ENCODE assay signal across 8 cellular contexts in the genomic region with DNA sequence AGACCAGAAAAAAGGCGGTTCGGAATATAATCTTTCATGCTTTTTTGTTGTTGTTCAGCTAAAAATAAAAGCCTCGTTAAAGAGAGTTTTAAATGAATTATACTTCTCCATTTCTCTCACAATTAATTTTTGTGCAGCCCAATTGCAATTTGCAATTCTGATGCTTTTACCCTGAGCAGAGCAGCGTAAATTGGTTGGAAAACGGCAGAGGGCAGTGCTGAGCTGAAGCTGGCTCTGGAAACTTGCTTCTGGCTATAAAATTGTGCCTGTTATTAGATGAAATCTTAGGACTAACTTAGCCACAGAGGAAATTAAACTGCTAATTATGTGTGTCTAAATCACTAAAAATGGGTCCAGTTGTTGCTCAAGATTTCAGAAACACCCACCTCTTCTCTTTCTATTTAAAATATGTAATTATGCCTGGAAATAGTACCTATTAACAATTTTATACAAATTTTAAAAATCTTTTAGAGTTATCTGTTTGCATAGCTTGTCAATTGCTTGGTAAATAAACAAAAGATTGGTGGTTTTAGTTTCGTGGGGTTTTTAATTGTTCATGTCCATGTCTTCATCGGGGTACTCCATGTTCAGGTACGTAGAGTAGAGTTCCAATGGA.
DNase-seq lines count a peak whose midpoint lies in the region; ATAC-seq and TF ChIP-seq lines count a peak whose summit lies in the region.

No MANE protein-coding gene starts in this region.

- TF ChIP-seq CTCF in VCaP (conservative IDR thresholded peaks at IDR 0.05) (peak; percentile 95), fibroblast of the aortic adventitia (IDR thresholded peaks at IDR 0.05; ENCODE audit: insufficient read depth, low read length) (peak; percentile 85)

- DNase-seq in activated CD4-positive, CD25-positive, alpha-beta regulatory T cell treated with anti-CD3 and anti-CD28 coated beads, Interleukin-2, amount 50 U/mL, for 72 hours = peak; percentile 30
- no peak for DNase-seq in activated CD4-positive, CD25-positive, alpha-beta regulatory T cell (lab: John Stamatoyannopoulos, UW)
- DNase-seq in NCI-H1105 treated with DMSO at 0.1 percent for 48 hours (lab: John Stamatoyannopoulos, UW) = peak; percentile 64
- DNase-seq in fibroblast of the aortic adventitia (ENCODE audit: low read depth) = peak; percentile 68
- peak; percentile 37 for DNase-seq in occipital lobe (lab: John Stamatoyannopoulos, UW)

- H3K4me3 ChIP-seq in fibroblast of the aortic adventitia (ENCODE audit: low read depth, low read length) = no peak overlapping the region

- H3K27ac ChIP-seq in VCaP = no peak overlapping the region

- no peak for ATAC-seq in GM18907 (IDR thresholded peaks at IDR 0.05; ENCODE audit: unreplicated experiment)
- no peak for ATAC-seq in GM18861 (IDR thresholded peaks at IDR 0.05; ENCODE audit: unreplicated experiment)

Comparison
In these comparisons a context has a peak if more than half of its experiments do, and no peak if none do; other contexts are left out.
1. DNase-seq: peak in activated CD4-positive, CD25-positive, alpha-beta regulatory T cell treated with anti-CD3 and anti-CD28 coated beads, Interleukin-2, amount 50 U/mL, for 72 hours (single experiment), NCI-H1105 treated with DMSO at 0.1 percent for 48 hours (single experiment), fibroblast of the aortic adventitia (single experiment) and occipital lobe (single experiment); none in activated CD4-positive, CD25-positive, alpha-beta regulatory T cell (0 of 4).